Comparison of ENCODE assay signal across 26 cellular contexts in genomic region chr20:16527438-16527837, GRCh38. TPM values are rescaled to one million over a fixed set of nuclear protein-coding genes. Genes with fewer than 3 reads are reported as not detected.
DNase-seq lines count a peak whose midpoint lies in the region; ATAC-seq and TF ChIP-seq lines count a peak whose summit lies in the region.
"Had no signal": no experiment of that assay in that cellular context is flagged by ENCODE, and none has a peak within 500 bp of the region (broad histone marks: within the 10 kb centered on the region; RNA-seq: fewer than 3 reads in every experiment).

No MANE protein-coding gene starts in this region.

- intact Hi-C loops in psoas muscle (cut with DNase I): loop anchor here in 1 of 2 donors (5.0 kb wide), 1 partner anchor 45 kb away; the partner anchor contains the start of gene KIF16B

- H3K4me3 ChIP-seq in Peyer's patch (no peak overlapping the region), duodenal mucosa (ENCODE audit: low read depth in 1 of 2, low read length in 2 of 2) (no peak overlapping the region), psoas muscle (no peak overlapping the region)
- H3K4me3 ChIP-seq: ascending aorta; BLaER1 treated with 17β-estradiol and CSF1 and Interleukin-3, amounts not matched to agents 10 nM and 100 nM; coronary artery; GM12878; HAP-1; heart right ventricle; prostate gland; thoracic aorta had no signal

- no peak for TF ChIP-seq POLR2A in Peyer's patch (IDR thresholded peaks at IDR 0.05)

- H3K27me3 ChIP-seq in Peyer's patch (no peaks in the 10 kb centered on the region), duodenal mucosa (ENCODE audit: control insufficient read depth in 1 of 2, insufficient read depth in 2 of 2, low read length in 2 of 2) (no peaks in the 10 kb centered on the region), psoas muscle (ENCODE audit: insufficient read depth in 3 of 3, low read length in 2 of 3) (no peaks in the 10 kb centered on the region)
- H3K27me3 ChIP-seq: ascending aorta; BLaER1 treated with 17β-estradiol and CSF1 and Interleukin-3, amounts not matched to agents 10 nM and 100 nM; heart right ventricle had no signal

- H3K4me1 ChIP-seq in Peyer's patch (peaks cover 0 to 28% (median 0%) of the 10 kb centered on the region in 4 donors), duodenal mucosa (ENCODE audit: control insufficient read depth in 1 of 2, insufficient read depth in 2 of 2, low read length in 2 of 2) (peaks cover 12 to 43% of the 10 kb centered on the region in 2 donors), psoas muscle (peaks cover 34% of the 10 kb centered on the region)
- H3K4me1 ChIP-seq: ascending aorta, HAP-1, prostate gland had no signal

- H3K9me3 ChIP-seq in Peyer's patch: no peaks in the 10 kb centered on the region
- H3K9me3 ChIP-seq in duodenal mucosa (ENCODE audit: control insufficient read depth in 1 of 2, low read length in 2 of 2): no peaks in the 10 kb centered on the region
- peaks cover 4% of the 10 kb centered on the region for H3K9me3 ChIP-seq in psoas muscle
- H3K9me3 ChIP-seq: ascending aorta, HAP-1, prostate gland, SK-N-SH, thoracic aorta had no signal

- DNase-seq in Peyer's patch: no peak
- no peak for DNase-seq in psoas muscle
- no peak for DNase-seq in NCI-H1417 (lab: John Stamatoyannopoulos, UW)
- no peak for DNase-seq in NCI-H748 treated with DMSO at 0.1 percent for 48 hours (lab: John Stamatoyannopoulos, UW)
- DNase-seq: activated B cell treated with CpG ODN at 0.5 μM for 24 hours; activated CD4-positive, alpha-beta T cell treated with anti-CD3 and anti-CD28 coated beads, Interleukin-2, amount 50 U/mL, for 1 hour; activated gamma-delta T cell; activated naive CD8-positive, alpha-beta T cell treated with anti-CD3 and anti-CD28 coated beads for 36 hours; activated T-cell treated with anti-CD3 and anti-CD28 coated beads, Interleukin-2, amount 50 U/mL, for 4 hours; heart right ventricle; Kasumi-1; natural killer cell; NCI-H2081 treated with DMSO at 0.1 percent for 48 hours; nucleus accumbens; SK-N-SH; stimulated activated naive CD4-positive, alpha-beta T cell treated with Interleukin-2 at 50 U/mL for 16 hours had no signal

- H3K36me3 ChIP-seq in Peyer's patch (peaks cover 0 to 14% (median 0%) of the 10 kb centered on the region in 3 donors), duodenal mucosa (ENCODE audit: control insufficient read depth in 1 of 2, insufficient read depth in 2 of 2, low read length in 2 of 2) (peaks cover 6 to 8% of the 10 kb centered on the region in 2 donors), psoas muscle (ENCODE audit: insufficient read depth in 1 of 2, low read depth in 1 of 2) (no peaks in the 10 kb centered on the region)
- H3K36me3 ChIP-seq: HAP-1, prostate gland, thoracic aorta had no signal

- no peak overlapping the region for H3K9ac ChIP-seq in duodenal mucosa (ENCODE audit: low read depth in 1 of 2, low read length in 2 of 2)
- H3K9ac ChIP-seq: BLaER1 treated with 17β-estradiol and CSF1 and Interleukin-3, amounts not matched to agents 10 nM and 100 nM; SK-N-SH had no signal

- no peak for TF ChIP-seq CTCF in Peyer's patch (IDR thresholded peaks at IDR 0.05)
- TF ChIP-seq CTCF in psoas muscle (IDR thresholded peaks at IDR 0.05): no peak

- WGBS in psoas muscle, 3 donors: 92 to 96% (median 95%) methylated on average over 3 of the region's 3 CpGs

- peak overlapping the region in 3 of 4 donors; percentile 58 to 88 (median 61) for H3K27ac ChIP-seq in Peyer's patch
- peak overlapping the region; percentile 28 for H3K27ac ChIP-seq in duodenal mucosa (ENCODE audit: low read depth, low read length)
- H3K27ac ChIP-seq in psoas muscle: peak overlapping the region; percentile 93
- H3K27ac ChIP-seq: ascending aorta; BLaER1 treated with 17β-estradiol and CSF1 and Interleukin-3, amounts not matched to agents 10 nM and 100 nM; coronary artery; heart right ventricle; thoracic aorta had no signal

- ATAC-seq in psoas muscle (peak in 3 of 4 donors; percentile 25 to 31 (median 28)), HG03460 (IDR thresholded peaks at IDR 0.05; ENCODE audit: unreplicated experiment) (no peak), GM19035 (IDR thresholded peaks at IDR 0.05; ENCODE audit: unreplicated experiment) (no peak)
- ATAC-seq: activated T-cell treated with anti-CD3 and anti-CD28 coated beads, Interleukin-2, amount 50 U/mL, for 4 hours; GM12878; natural killer cell had no signal

RNA-seq across cellular contexts. Expression of gene KIF16B, which starts 45.8 kb away (rescaled TPM):
- total RNA-seq in Peyer's patch (100 to 1,000 TPM in 1 of 4 donors, 10 to 100 TPM in 3; 70.5 to 169 (median 80.2) TPM), psoas muscle (10 to 100 TPM; 18.9 to 27.7 (median 23.9) TPM)
- 10 to 100 TPM; 18.1 to 30.6 (median 24.1) TPM for polyA plus RNA-seq in psoas muscle

Comparison
In these comparisons a context has a peak if more than half of its experiments do, and no peak if none do; other contexts are left out.
1. H3K27ac ChIP-seq: peak in every context shown above with its lines; median percentile 93 in psoas muscle; 61 in Peyer's patch; 28 in duodenal mucosa.
2. ATAC-seq: peak in psoas muscle (3 of 4); none in HG03460 (single experiment) and GM19035 (single experiment).